16 cellular contexts compared by ENCODE assay signal in genomic region chr18:23626451-23627279, GRCh38. TPM values are rescaled to one million over a fixed set of nuclear protein-coding genes. Genes with fewer than 3 reads are reported as not detected.
A peak's percentile ranks its signal among the peaks of the same experiment; 100 is the strongest.
DNase-seq lines count a peak whose midpoint lies in the region; ATAC-seq and TF ChIP-seq lines count a peak whose summit lies in the region.
"Had no signal": no experiment of that assay in that cellular context is flagged by ENCODE, and none has a peak within 500 bp of the region (broad histone marks: within the 10 kb centered on the region; RNA-seq: fewer than 3 reads in every experiment).

No MANE protein-coding gene starts in this region.

- H3K9ac ChIP-seq in endodermal cell (ENCODE audit: extremely low read depth, low read length, poor library complexity, severe bottlenecking): no peak overlapping the region
- H3K9ac ChIP-seq: BLaER1 had no signal

- no peaks in the 10 kb centered on the region for H3K4me1 ChIP-seq in A673 (ENCODE audit: insufficient read depth, low read length, poor library complexity, severe bottlenecking)
- peaks cover 15% of the 10 kb centered on the region for H3K4me1 ChIP-seq in hepatocyte (ENCODE audit: insufficient read depth)
- H3K4me1 ChIP-seq in endodermal cell (ENCODE audit: control insufficient read depth, insufficient read depth, low read length): no peaks in the 10 kb centered on the region
- H3K4me1 ChIP-seq: BLaER1 had no signal

- H3K27me3 Mint-ChIP-seq in endodermal cell (ENCODE audit: insufficient read depth): peaks cover 5% of the 10 kb centered on the region

- no TSS peak for BruUV-seq in A673 (replicated peaks; lab: Mats Ljungman, UMichigan)

- TF ChIP-seq CTCF in A673 (conservative IDR thresholded peaks at IDR 0.05; ENCODE audit: low read depth, low read length) (no peak), hepatocyte (IDR thresholded peaks at IDR 0.05; ENCODE audit: poor library complexity) (no peak), endodermal cell (conservative IDR thresholded peaks at IDR 0.05) (no peak)

- H3K27ac ChIP-seq in A673 (ENCODE audit: low read depth, low read length, poor library complexity, severe bottlenecking) (no peak overlapping the region), hepatocyte (peak overlapping the region; percentile 56), endodermal cell (ENCODE audit: low read depth, low read length) (no peak overlapping the region)
- H3K27ac ChIP-seq: BLaER1, HL-60 had no signal

- H3K36me3 ChIP-seq in A673 (ENCODE audit: insufficient read depth, low read length, poor library complexity, severe bottlenecking): no peaks in the 10 kb centered on the region
- H3K36me3 ChIP-seq in hepatocyte (replicated peaks; ENCODE audit: insufficient read depth, low read depth): no peaks in the 10 kb centered on the region
- H3K36me3 ChIP-seq in endodermal cell (ENCODE audit: control insufficient read depth, insufficient read depth, low read length): no peaks in the 10 kb centered on the region
- H3K36me3 ChIP-seq: BLaER1 had no signal

- DNase-seq in A673 (ENCODE audit: low spot score): peak; percentile 18
- DNase-seq in HEK293T (ENCODE audit: extremely low spot score): no peak
- peak; percentile 64 for DNase-seq in SW480 (ENCODE audit: low spot score)
- DNase-seq in hepatocyte (ENCODE audit: low spot score): no peak
- DNase-seq in GM19240 (ENCODE audit: insufficient read length, low spot score): no peak
- no peak for DNase-seq in CD1c-positive myeloid dendritic cell (ENCODE audit: extremely low spot score)
- no peak for DNase-seq in endodermal cell
- DNase-seq: activated naive CD4-positive, alpha-beta T cell treated with Interleukin-2 at 50 U/mL for 16 hours; effector memory CD8-positive, alpha-beta T cell; naive B cell; RPMI8226; stimulated activated CD4-positive, alpha-beta T cell treated with anti-CD3 and anti-CD28 coated beads, Interleukin-12 subunit alpha, Interleukin-12 subunit beta, amount 100 ng/mL, for 4 hours had no signal

- no peak overlapping the region for H3K4me3 ChIP-seq in A673 (ENCODE audit: low read depth, low read length, poor library complexity, severe bottlenecking)
- no peak overlapping the region for H3K4me3 ChIP-seq in hepatocyte
- H3K4me3 ChIP-seq in endodermal cell (ENCODE audit: low read length): no peak overlapping the region
- H3K4me3 ChIP-seq: BLaER1 had no signal

- H2AFZ ChIP-seq in hepatocyte: no peak overlapping the region

- no peak overlapping the region for H3K4me3 Mint-ChIP-seq in endodermal cell
- H3K4me3 Mint-ChIP-seq: effector memory CD8-positive, alpha-beta T cell; naive B cell had no signal

- H3K27ac Mint-ChIP-seq in endodermal cell: no peak overlapping the region
- H3K27ac Mint-ChIP-seq: effector memory CD8-positive, alpha-beta T cell had no signal

- no peaks in the 10 kb centered on the region for H3K4me1 Mint-ChIP-seq in endodermal cell

- H3K9me2 ChIP-seq in hepatocyte (replicated peaks; ENCODE audit: insufficient read depth): no peaks in the 10 kb centered on the region

- 62% methylated on average over 4 of the region's 4 CpGs for WGBS in hepatocyte (ENCODE audit: low lambda C conversion rate, missing lambda C conversion rate)
- 90 to 92% methylated on average over 3 to 4 of the region's 4 CpGs for WGBS in endodermal cell (ENCODE audit: insufficient coverage in 1 of 2, insufficient read length in 1 of 2), 2 experiments

- CTCF ChIA-PET in A673 (lab: Charles Lee): interaction anchor here (0.9 to 1.1 kb wide), 2 partner anchors 13 to 76 kb away, joined by 3 to 11 read pairs; no protein-coding TSS in a partner anchor
- CTCF ChIA-PET in HEK293T (lab: Yijun Ruan, JAX): interaction anchor here (0.8 to 3.1 kb wide), 3 partner anchors 22 to 77 kb away, joined by 3 to 24 read pairs (median 3); no protein-coding TSS in a partner anchor

- H3K9me3 Mint-ChIP-seq in endodermal cell: no peaks in the 10 kb centered on the region
- H3K9me3 Mint-ChIP-seq: effector memory CD8-positive, alpha-beta T cell; naive B cell had no signal

- no peak overlapping the region for H3K4me2 ChIP-seq in hepatocyte
- H3K4me2 ChIP-seq: BLaER1 had no signal

- H3K36me3 Mint-ChIP-seq in endodermal cell (ENCODE audit: low read depth): no peaks in the 10 kb centered on the region
- H3K36me3 Mint-ChIP-seq: naive B cell had no signal

- no peaks in the 10 kb centered on the region for H4K20me1 ChIP-seq in hepatocyte (ENCODE audit: insufficient read depth, poor library complexity, severe bottlenecking)
- H4K20me1 ChIP-seq: BLaER1 had no signal

- no peaks in the 10 kb centered on the region for H3K9me3 ChIP-seq in A673 (ENCODE audit: low read depth, low read length, poor library complexity, severe bottlenecking)
- no peaks in the 10 kb centered on the region for H3K9me3 ChIP-seq in hepatocyte (ENCODE audit: low read depth)
- no peaks in the 10 kb centered on the region for H3K9me3 ChIP-seq in endodermal cell (ENCODE audit: control insufficient read depth, low read length)
- H3K9me3 ChIP-seq: BLaER1 had no signal

- intact Hi-C loops in A673 (cut with micrococcal nuclease; ENCODE audit: unreplicated experiment): loop anchor here (10.0 kb wide), 1 partner anchor 288 kb away; no protein-coding TSS in a partner anchor

- POLR2A ChIA-PET in A673 (lab: Charles Lee; ENCODE audit: low non-redundant PET): no interaction called here
- POLR2A ChIA-PET in HEK293T (lab: Yijun Ruan, JAX): interaction anchor here (0.7 to 1.4 kb wide), 3 partner anchors 28 to 512 kb away, joined by 3 read pairs; no protein-coding TSS in a partner anchor

- no peak for ATAC-seq in GM18909 (IDR thresholded peaks at IDR 0.05; ENCODE audit: poor library complexity, unreplicated experiment)
- ATAC-seq: activated CD4-positive, CD25-positive, alpha-beta regulatory T cell treated with anti-CD3 and anti-CD28 coated beads, Interleukin-2, amount 50 U/mL, for 24 hours; effector memory CD8-positive, alpha-beta T cell had no signal

- H3K79me2 ChIP-seq in hepatocyte: no peaks in the 10 kb centered on the region

- H3K27me3 ChIP-seq in A673 (replicated peaks; ENCODE audit: insufficient read depth, low read depth, low read length, poor library complexity): no peaks in the 10 kb centered on the region
- no peaks in the 10 kb centered on the region for H3K27me3 ChIP-seq in hepatocyte
- peaks cover 3% of the 10 kb centered on the region for H3K27me3 ChIP-seq in endodermal cell (ENCODE audit: control insufficient read depth, insufficient read depth, low read length, poor library complexity, severe bottlenecking)
- H3K27me3 ChIP-seq: BLaER1 had no signal

TF ChIP-seq in HEK293T, 16 proteins besides CTCF, POLR2A, EP300 and RAD21:
- TF ChIP-seq LEF1 (IDR thresholded peaks at IDR 0.05; ENCODE audit: borderline replicate concordance) (no peak), SUZ12 (IDR thresholded peaks at IDR 0.05) (no peak), NFRKB (IDR thresholded peaks at IDR 0.05) (no peak), HDGF (IDR thresholded peaks at IDR 0.05; ENCODE audit: borderline replicate concordance) (no peak), TARDBP (IDR thresholded peaks at IDR 0.05) (no peak), ZNF384 (IDR thresholded peaks at IDR 0.05) (no peak), L3MBTL2 (conservative IDR thresholded peaks at IDR 0.05) (peak; percentile 73), PKNOX1 (IDR thresholded peaks at IDR 0.05) (peak; percentile 77), ARNT (IDR thresholded peaks at IDR 0.05) (no peak), BHLHE40 (IDR thresholded peaks at IDR 0.05; ENCODE audit: borderline replicate concordance) (no peak), ELF4 (IDR thresholded peaks at IDR 0.05) (no peak), CTBP1 (IDR thresholded peaks at IDR 0.05; ENCODE audit: borderline replicate concordance) (peak; percentile 37; the same call in 1 of the 2 replicates), FOXM1 (IDR thresholded peaks at IDR 0.05; ENCODE audit: borderline replicate concordance) (no peak), FOXA1 (IDR thresholded peaks at IDR 0.05) (0 out of 2 replicates have a peak, but pooled peaks have one; percentile 53), SP1 (IDR thresholded peaks at IDR 0.05) (no peak), FOXK2 (IDR thresholded peaks at IDR 0.05) (0 out of 2 replicates have a peak, but pooled peaks have one; percentile 33)

RNA-seq across cellular contexts. Expression of gene ANKRD29, which starts 36.0 kb away (rescaled TPM):
- total RNA-seq in A673 (2021) (2.6 and 2.8 TPM in 2 replicates), hepatocyte (12.1 and 17.4 TPM in 2 replicates), endodermal cell (under 1 TPM; 0.44 to 0.73 TPM)
- 7.7 and 8.9 TPM in 2 replicates for polyA plus RNA-seq in hepatocyte
- 1.2 TPM for polyA plus RNA-seq in endodermal cell (2013, experiment 1 of 2)
- polyA plus RNA-seq in endodermal cell (2013, experiment 2 of 2): 2.2 TPM

RNA-seq across cellular contexts. Expression of gene NPC1, which starts 40.4 kb away (rescaled TPM):
- total RNA-seq in A673 (2021) (50.5 and 53.0 TPM in 2 replicates), hepatocyte (57.5 and 77.2 TPM in 2 replicates), endodermal cell (10 to 100 TPM; 43.6 to 44.9 TPM)
- polyA plus RNA-seq in hepatocyte: 52.5 and 54.0 TPM in 2 replicates
- polyA plus RNA-seq in endodermal cell (2013, experiment 1 of 2): 38.5 TPM
- polyA plus RNA-seq in endodermal cell (2013, experiment 2 of 2): 37.9 TPM

Comparison
In these comparisons a context has a peak if more than half of its experiments do, and no peak if none do; other contexts are left out.
1. DNase-seq: peak in A673 (single experiment) and SW480 (single experiment); none in HEK293T (single experiment), hepatocyte (single experiment), GM19240 (single experiment), CD1c-positive myeloid dendritic cell (single experiment) and endodermal cell (single experiment).